In the genomic region with DNA sequence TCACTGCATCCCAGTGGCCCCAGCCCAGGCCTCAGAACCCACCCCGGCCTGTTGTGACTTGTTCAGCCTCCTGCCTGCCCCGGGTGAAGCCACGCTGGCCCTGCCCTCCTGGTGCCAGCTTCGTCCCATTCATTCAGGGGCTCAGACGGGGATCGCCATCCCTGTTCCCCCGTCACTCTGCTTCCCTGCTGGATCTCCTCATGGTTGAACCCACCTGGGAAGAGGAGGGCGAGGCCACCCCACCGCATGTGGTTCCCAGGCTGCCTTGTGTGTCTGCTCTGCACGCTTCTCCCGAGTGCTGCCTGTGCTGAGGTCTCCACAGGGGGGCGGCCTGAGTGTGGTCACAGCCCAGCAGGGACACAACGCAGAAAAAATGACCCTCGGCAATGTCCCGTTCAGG, we compare ENCODE assay signal across 9 cellular contexts.
"Had no signal": no experiment of that assay in that cellular context is flagged by ENCODE, and none has a peak within 500 bp of the region (broad histone marks: within the 10 kb centered on the region; RNA-seq: fewer than 3 reads in every experiment).

No MANE protein-coding gene starts in this region.

- H3K4me3 ChIP-seq: GM23338, HAP-1, K562 had no signal

- H3K9me3 ChIP-seq: HAP-1 had no signal

- H3K27ac Mint-ChIP-seq: GM23338, HFFc6 had no signal

- H2AFZ ChIP-seq: GM23338 had no signal

- H3K4me2 ChIP-seq: GM23338 had no signal

- FAIRE-seq: HTR-8/SVneo, K562 had no signal

- H3K4me1 ChIP-seq: HAP-1 had no signal

- H3K4me1 Mint-ChIP-seq: GM23338 had no signal

- H3K36me3 ChIP-seq: HAP-1 had no signal

- H3K4me3 Mint-ChIP-seq: GM23338, HFFc6 had no signal

- ATAC-seq: GM23338, HCT116, K562 had no signal

- DNase-seq: H7, HFFc6, IMR-90, KG1 had no signal
